In the genomic region with DNA sequence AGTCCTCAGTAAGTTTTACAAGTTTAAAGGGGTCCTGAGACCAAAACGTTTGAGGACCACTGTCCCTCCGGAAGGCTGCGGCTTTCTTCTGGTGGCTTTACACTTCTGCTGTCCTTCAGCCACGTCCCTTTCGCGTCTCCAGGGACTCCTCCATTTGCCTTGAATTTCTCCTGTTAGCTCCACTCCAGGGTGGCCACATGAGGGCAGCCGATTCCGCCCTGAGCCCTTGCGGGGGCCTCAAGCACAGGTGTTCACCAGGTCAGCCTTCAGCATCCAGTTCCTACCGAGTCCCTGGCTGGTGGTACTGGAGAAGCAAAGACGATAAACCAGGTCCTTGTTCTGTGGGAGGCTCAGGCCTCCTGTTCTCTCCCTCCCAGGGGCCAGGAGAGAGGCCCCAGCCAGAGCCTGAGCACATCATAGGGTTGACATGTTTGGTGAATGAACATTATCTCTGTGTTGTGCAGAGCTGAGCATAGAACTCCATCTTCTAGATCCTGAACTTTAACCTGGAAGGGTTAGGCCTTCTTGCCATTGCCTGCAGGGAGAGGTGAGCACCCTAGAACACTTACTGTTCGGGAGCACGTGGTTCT, we compare ENCODE assay signal across 8 cellular contexts. TPM values are rescaled to one million over a fixed set of nuclear protein-coding genes. Genes with fewer than 3 reads are reported as not detected.
A peak's percentile ranks its signal among the peaks of the same experiment; 100 is the strongest.
DNase-seq lines count a peak whose midpoint lies in the region; ATAC-seq and TF ChIP-seq lines count a peak whose summit lies in the region.

No MANE protein-coding gene starts in this region.

- intact Hi-C loops in right cardiac atrium (cut with DNase I): no loop called here

- H3K4me2 ChIP-seq in DOHH2 (ENCODE audit: low read length) (no peak overlapping the region), GM23248 (ENCODE audit: unreplicated experiment) (no peak overlapping the region)

- ATAC-seq in right cardiac atrium: peak; percentile 77 to 83

- H3K27me3 Mint-ChIP-seq in activated naive CD4-positive, alpha-beta T cell treated with anti-CD3 and anti-CD28 coated beads, Interleukin-2, amount 10 ng/mL, durations not matched to agents 7 days and 5 days: no peaks in the 10 kb centered on the region

- H3F3A ChIP-seq in DOHH2 (ENCODE audit: control insufficient read depth, insufficient read depth): no peaks in the 10 kb centered on the region
- H3F3A ChIP-seq in GM23248 (ENCODE audit: insufficient read depth): no peaks in the 10 kb centered on the region

- no peaks in the 10 kb centered on the region for H3K36me3 Mint-ChIP-seq in activated naive CD4-positive, alpha-beta T cell treated with anti-CD3 and anti-CD28 coated beads, Interleukin-2, amount 10 ng/mL, durations not matched to agents 7 days and 5 days

- no peak overlapping the region for H3K4me3 Mint-ChIP-seq in activated naive CD4-positive, alpha-beta T cell treated with anti-CD3 and anti-CD28 coated beads, Interleukin-2, amount 10 ng/mL, durations not matched to agents 7 days and 5 days

- H3K4me1 ChIP-seq in DOHH2 (ENCODE audit: control insufficient read depth, low read length) (no peaks in the 10 kb centered on the region), GM23248 (ENCODE audit: insufficient read depth) (no peaks in the 10 kb centered on the region), right cardiac atrium (ENCODE audit: control insufficient read depth, insufficient read depth, low read length) (no peaks in the 10 kb centered on the region), skeletal muscle tissue (ENCODE audit: control insufficient read depth in 3 of 3, insufficient read depth in 3 of 3, low read length in 3 of 3) (no peaks in the 10 kb centered on the region)

- peaks cover 8% of the 10 kb centered on the region for H3K4me1 Mint-ChIP-seq in activated naive CD4-positive, alpha-beta T cell treated with anti-CD3 and anti-CD28 coated beads, Interleukin-2, amount 10 ng/mL, durations not matched to agents 7 days and 5 days

- H3K27ac Mint-ChIP-seq in activated naive CD4-positive, alpha-beta T cell treated with anti-CD3 and anti-CD28 coated beads, Interleukin-2, amount 10 ng/mL, durations not matched to agents 7 days and 5 days: no peak overlapping the region

- H2AFZ ChIP-seq in GM23248: no peak overlapping the region

- H3K27ac ChIP-seq in DOHH2 (ENCODE audit: low read depth, low read length) (no peak overlapping the region), GM23248 (no peak overlapping the region), right cardiac atrium (ENCODE audit: low read length) (no peak overlapping the region), skeletal muscle tissue (ENCODE audit: low read depth, low read length) (no peak overlapping the region)

- peak; percentile 66 for TF ChIP-seq CTCF in DOHH2 (IDR thresholded peaks at IDR 0.05; ENCODE audit: low read depth, low read length, poor library complexity, severe bottlenecking)

- no peaks in the 10 kb centered on the region for H3K27me3 ChIP-seq in DOHH2 (ENCODE audit: control insufficient read depth, low read length)
- H3K27me3 ChIP-seq in GM23248 (replicated peaks; ENCODE audit: insufficient read depth): no peaks in the 10 kb centered on the region
- no peaks in the 10 kb centered on the region for H3K27me3 ChIP-seq in right cardiac atrium (ENCODE audit: control insufficient read depth, insufficient read depth)
- no peaks in the 10 kb centered on the region for H3K27me3 ChIP-seq in skeletal muscle tissue (ENCODE audit: control insufficient read depth in 3 of 3, insufficient read depth in 3 of 3, low read length in 3 of 3)

- H3K9me3 ChIP-seq in DOHH2 (ENCODE audit: control insufficient read depth, insufficient read depth, low read length) (no peaks in the 10 kb centered on the region), GM23248 (ENCODE audit: low read depth) (no peaks in the 10 kb centered on the region), right cardiac atrium (ENCODE audit: control insufficient read depth, low read length) (no peaks in the 10 kb centered on the region), skeletal muscle tissue (ENCODE audit: control insufficient read depth in 3 of 3, low read length in 3 of 3) (no peaks in the 10 kb centered on the region)

- H3K36me3 ChIP-seq in DOHH2 (ENCODE audit: control insufficient read depth, low read length) (no peaks in the 10 kb centered on the region), GM23248 (ENCODE audit: low read depth) (no peaks in the 10 kb centered on the region), skeletal muscle tissue (ENCODE audit: control insufficient read depth in 3 of 3, insufficient read depth in 3 of 3, low read length in 3 of 3) (peaks cover 2 to 9% (median 6%) of the 10 kb centered on the region in 3 donors)

- H3K9ac ChIP-seq in GM23248: no peak overlapping the region
- H3K9ac ChIP-seq in skeletal muscle tissue (ENCODE audit: low read depth in 1 of 3, low read length in 3 of 3): peak overlapping the region in 2 of 3 donors; percentile 23 to 71

- H4K20me1 ChIP-seq in DOHH2 (ENCODE audit: control insufficient read depth, insufficient read depth, low read depth, low read length): no peaks in the 10 kb centered on the region
- no peaks in the 10 kb centered on the region for H4K20me1 ChIP-seq in GM23248 (ENCODE audit: insufficient read depth)

- in situ Hi-C loops in GM23248 (cut with MboI): no loop called here

- DNase-seq in GM23248 (peak; percentile 15), NCI-H526 (lab: John Stamatoyannopoulos, UW) (peak; percentile 65 to 85), right cardiac atrium (peak; percentile 49 to 80 (median 74)), SKM-1 treated with dmso at 0.1 percent for 144 hours (lab: John Stamatoyannopoulos, UW; ENCODE audit: unreplicated experiment) (no peak), mesenteric fat pad (ENCODE audit: low spot score) (no peak)
- DNase-seq in activated naive CD4-positive, alpha-beta T cell treated with anti-CD3 and anti-CD28 coated beads, Interleukin-2, amount 10 ng/mL, durations not matched to agents 7 days and 5 days: peak; percentile 63

- H3K79me2 ChIP-seq in DOHH2 (ENCODE audit: control insufficient read depth, low read length) (no peaks in the 10 kb centered on the region), GM23248 (ENCODE audit: insufficient read depth) (no peaks in the 10 kb centered on the region)

- CTCF ChIA-PET in activated naive CD4-positive, alpha-beta T cell treated with anti-CD3 and anti-CD28 coated beads, Interleukin-2, amount 10 ng/mL, durations not matched to agents 7 days and 5 days (lab: Charles Lee): interaction anchor here (0.7 to 2.2 kb wide), 16 partner anchors 25 to 536 kb away, joined by 3 to 6 read pairs (median 3); no protein-coding TSS in a partner anchor

- H3K9me2 ChIP-seq in DOHH2 (replicated peaks; ENCODE audit: control insufficient read depth, low read length) (no peaks in the 10 kb centered on the region), GM23248 (ENCODE audit: insufficient read depth) (no peaks in the 10 kb centered on the region)

- H3K4me3 ChIP-seq in DOHH2 (ENCODE audit: low read length): no peak overlapping the region
- H3K4me3 ChIP-seq in GM23248: no peak overlapping the region
- H3K4me3 ChIP-seq in right cardiac atrium (ENCODE audit: low read length): no peak overlapping the region
- peak overlapping the region in 1 of 3 donors; percentile 29 for H3K4me3 ChIP-seq in skeletal muscle tissue (ENCODE audit: low read length in 3 of 3)

- no peaks in the 10 kb centered on the region for H3K9me3 Mint-ChIP-seq in activated naive CD4-positive, alpha-beta T cell treated with anti-CD3 and anti-CD28 coated beads, Interleukin-2, amount 10 ng/mL, durations not matched to agents 7 days and 5 days

- WGBS in GM23248 (ENCODE audit: low coverage in 1 of 2, low lambda C conversion rate in 2 of 2, missing lambda C conversion rate in 2 of 2), 2 experiments: 61 to 68% methylated on average over 13 of the region's 13 CpGs
- WGBS in right cardiac atrium: 37% methylated on average over 13 of the region's 13 CpGs

RNA-seq across cellular contexts. Expression of gene COQ8A, which starts 27.4 kb away (rescaled TPM):
- total RNA-seq in GM23248 (2014; rRNA removed; shearing (Covaris generic)): 8.3 and 10.5 TPM in 2 replicates
- 7.9 and 8.7 TPM in 2 replicates for polyA plus RNA-seq in GM23248 (2016; fragmentation: Nextera tagmentation; extraction: Ambion mirVana)
- total RNA-seq in right cardiac atrium: 100 to 1,000 TPM; 130 to 238 (median 203) TPM
- 198 TPM for polyA plus RNA-seq in right cardiac atrium
- 64.7 TPM for total RNA-seq in skeletal muscle tissue
- total RNA-seq in mesenteric fat pad: 62.0 TPM

RNA-seq across cellular contexts. Expression of gene PSEN2, which starts 42.3 kb away (rescaled TPM):
- 7.0 and 13.9 TPM in 2 replicates for total RNA-seq in GM23248 (2014; rRNA removed; shearing (Covaris generic))
- polyA plus RNA-seq in GM23248 (2016; fragmentation: Nextera tagmentation; extraction: Ambion mirVana) (7.5 and 10.8 TPM in 2 replicates), right cardiac atrium (15.4 TPM)
- total RNA-seq in right cardiac atrium (10 to 100 TPM; 17.2 to 25.8 (median 20.3) TPM), skeletal muscle tissue (173 TPM), mesenteric fat pad (30.9 TPM)

Comparison
In these comparisons a context has a peak if more than half of its experiments do, and no peak if none do; other contexts are left out.
1. DNase-seq: peak in GM23248 (single experiment), NCI-H526 (2 of 2), activated naive CD4-positive, alpha-beta T cell treated with anti-CD3 and anti-CD28 coated beads, Interleukin-2, amount 10 ng/mL, durations not matched to agents 7 days and 5 days (single experiment) and right cardiac atrium (3 of 3); none in SKM-1 treated with dmso at 0.1 percent for 144 hours (single experiment) and mesenteric fat pad (single experiment).